Comparison of ENCODE assay signal across 15 cellular contexts in genomic region chr1:211752317-211752716, GRCh38.
A peak's percentile ranks its signal among the peaks of the same experiment; 100 is the strongest.
DNase-seq lines count a peak whose midpoint lies in the region; ATAC-seq and TF ChIP-seq lines count a peak whose summit lies in the region.
"Had no signal": no experiment of that assay in that cellular context is flagged by ENCODE, and none has a peak within 500 bp of the region (broad histone marks: within the 10 kb centered on the region; RNA-seq: fewer than 3 reads in every experiment).

No MANE protein-coding gene starts in this region.

- no peak overlapping the region for H2AK5ac ChIP-seq in trophoblast cell (ENCODE audit: low read length)

- 59 to 90% methylated on average over 2 to 4 of the region's 4 CpGs for WGBS in endodermal cell (ENCODE audit: insufficient coverage in 1 of 2, insufficient read length in 1 of 2), 2 experiments
- no CpG with 5 or more reads among the region's 4 CpGs for WGBS in trophoblast cell (ENCODE audit: extremely low coverage, insufficient coverage, insufficient read length)

- H3K27me3 ChIP-seq in HUES48 (ENCODE audit: control insufficient read depth, insufficient read depth, low read length) (no peaks in the 10 kb centered on the region), endodermal cell (ENCODE audit: control insufficient read depth, insufficient read depth, low read length, poor library complexity, severe bottlenecking) (no peaks in the 10 kb centered on the region), trophoblast cell (ENCODE audit: insufficient read depth, low read length) (no peaks in the 10 kb centered on the region)
- no peaks in the 10 kb centered on the region for H3K27me3 ChIP-seq in CD4-positive, alpha-beta T cell (ENCODE audit: control insufficient read depth, insufficient read depth, low read length)

- no peak overlapping the region for H4K8ac ChIP-seq in trophoblast cell (ENCODE audit: low read depth, low read length)

- peaks cover 17% of the 10 kb centered on the region; the same call in 1 of the 2 replicates for H3K4me1 ChIP-seq in HUES48 (ENCODE audit: control insufficient read depth, insufficient read depth, low read length)
- H3K4me1 ChIP-seq in endodermal cell (ENCODE audit: control insufficient read depth, insufficient read depth, low read length) = peaks cover 17% of the 10 kb centered on the region
- H3K4me1 ChIP-seq in trophoblast cell (ENCODE audit: control insufficient read depth in 1 of 2, insufficient read depth in 2 of 2, low read length in 2 of 2) = no peaks in the 10 kb centered on the region

- H4K91ac ChIP-seq in trophoblast cell (ENCODE audit: low read depth, low read length) = no peak overlapping the region

- no peaks in the 10 kb centered on the region for H3K79me2 ChIP-seq in trophoblast cell (ENCODE audit: control insufficient read depth, insufficient read depth, low read length, poor library complexity)

- POLR2A ChIA-PET in CD4-positive, alpha-beta T cell (lab: Charles Lee) = no interaction called here

- no peak overlapping the region for H3K4me2 ChIP-seq in trophoblast cell (ENCODE audit: low read length)
- H3K4me2 ChIP-seq: KMS-11 had no signal

- peaks cover 23% of the 10 kb centered on the region for H3K36me3 Mint-ChIP-seq in endodermal cell (ENCODE audit: low read depth)
- peaks cover 19% of the 10 kb centered on the region for H3K36me3 Mint-ChIP-seq in stimulated activated memory B cell treated with anti-CD40 and anti-IgM and Interleukin-4, amounts not matched to agents 10 μg/mL and 1 μg/mL and 100 μg/mL, for 72 hours
- H3K36me3 Mint-ChIP-seq in CD4-positive, alpha-beta T cell (ENCODE audit: low read depth) = peaks cover 32% of the 10 kb centered on the region

- no peak overlapping the region for H3K23ac ChIP-seq in trophoblast cell (ENCODE audit: low read length)

- H3K9me3 Mint-ChIP-seq in endodermal cell = peaks cover under 1% of the 10 kb centered on the region
- H3K9me3 Mint-ChIP-seq in stimulated activated memory B cell treated with anti-CD40 and anti-IgM and Interleukin-4, amounts not matched to agents 10 μg/mL and 1 μg/mL and 100 μg/mL, for 72 hours = no peaks in the 10 kb centered on the region
- H3K9me3 Mint-ChIP-seq in CD4-positive, alpha-beta T cell = no peaks in the 10 kb centered on the region

- H3K4ac ChIP-seq in trophoblast cell (ENCODE audit: low read depth, low read length) = no peak overlapping the region

- H3K27ac ChIP-seq in HUES48 (ENCODE audit: low read depth, low read length) (peak overlapping the region; percentile 78), endodermal cell (ENCODE audit: low read depth, low read length) (peak overlapping the region; percentile 7), trophoblast cell (ENCODE audit: low read depth, low read length) (no peak overlapping the region)
- no peak overlapping the region for H3K27ac ChIP-seq in CD4-positive, alpha-beta T cell (ENCODE audit: low read depth, low read length)
- H3K27ac ChIP-seq: GM23248, KMS-11 had no signal

- H3K4me3 ChIP-seq in HUES48 (ENCODE audit: low read depth, low read length) (no peak overlapping the region), endodermal cell (ENCODE audit: low read length) (peak overlapping the region; percentile 72), trophoblast cell (ENCODE audit: low read depth, low read length) (no peak overlapping the region)
- H3K4me3 ChIP-seq: GM23248 had no signal

- no peak for TF ChIP-seq CTCF in endodermal cell (conservative IDR thresholded peaks at IDR 0.05)
- no peak for TF ChIP-seq CTCF in CD4-positive, alpha-beta T cell (IDR thresholded peaks at IDR 0.05)

- no peak overlapping the region for H3K9ac ChIP-seq in HUES48 (ENCODE audit: low read depth, low read length)
- H3K9ac ChIP-seq in endodermal cell (ENCODE audit: extremely low read depth, low read length, poor library complexity, severe bottlenecking) = peak overlapping the region; percentile 26
- no peak overlapping the region for H3K9ac ChIP-seq in trophoblast cell (ENCODE audit: low read length)
- H3K9ac ChIP-seq: GM23248, KMS-11 had no signal

- no peak overlapping the region for H2BK120ac ChIP-seq in trophoblast cell (ENCODE audit: insufficient read depth, low read length, poor library complexity)

- H3K18ac ChIP-seq in trophoblast cell (ENCODE audit: low read length) = no peak overlapping the region

- H3K27ac Mint-ChIP-seq in endodermal cell = peak overlapping the region; percentile 63
- peak overlapping the region; percentile 48 for H3K27ac Mint-ChIP-seq in stimulated activated memory B cell treated with anti-CD40 and anti-IgM and Interleukin-4, amounts not matched to agents 10 μg/mL and 1 μg/mL and 100 μg/mL, for 72 hours
- no peak overlapping the region for H3K27ac Mint-ChIP-seq in CD4-positive, alpha-beta T cell

- no peak overlapping the region for H2BK5ac ChIP-seq in trophoblast cell (ENCODE audit: low read depth, low read length, poor library complexity)

- H3K4me1 Mint-ChIP-seq in endodermal cell = peaks cover 52% of the 10 kb centered on the region
- peaks cover 4% of the 10 kb centered on the region for H3K4me1 Mint-ChIP-seq in stimulated activated memory B cell treated with anti-CD40 and anti-IgM and Interleukin-4, amounts not matched to agents 10 μg/mL and 1 μg/mL and 100 μg/mL, for 72 hours
- no peaks in the 10 kb centered on the region for H3K4me1 Mint-ChIP-seq in CD4-positive, alpha-beta T cell (ENCODE audit: low read depth)

- no peak overlapping the region for H2AFZ ChIP-seq in trophoblast cell (ENCODE audit: insufficient read depth, low read length, poor library complexity)
- H2AFZ ChIP-seq: GM23248 had no signal

- no peaks in the 10 kb centered on the region for H3K27me3 Mint-ChIP-seq in endodermal cell (ENCODE audit: insufficient read depth)
- no peaks in the 10 kb centered on the region for H3K27me3 Mint-ChIP-seq in stimulated activated memory B cell treated with anti-CD40 and anti-IgM and Interleukin-4, amounts not matched to agents 10 μg/mL and 1 μg/mL and 100 μg/mL, for 72 hours
- H3K27me3 Mint-ChIP-seq in CD4-positive, alpha-beta T cell = no peaks in the 10 kb centered on the region

- DNase-seq in OCI-M1 (lab: John Stamatoyannopoulos, UW) (peak; percentile 37), endodermal cell (no peak), GM03348 (ENCODE audit: low spot score) (no peak), trophoblast cell (no peak)
- no peak for DNase-seq in CD4-positive, alpha-beta T cell
- DNase-seq: ACHN, AML-193, Caco-2, GM23248, NCI-H1092 treated with DMSO at 0.1 percent for 48 hours, NCI-H510A treated with DMSO at 0.1 percent for 48 hours had no signal

- no peak overlapping the region for H2BK12ac ChIP-seq in trophoblast cell (ENCODE audit: low read length)

- no peak overlapping the region for H3K4me3 Mint-ChIP-seq in endodermal cell
- H3K4me3 Mint-ChIP-seq in stimulated activated memory B cell treated with anti-CD40 and anti-IgM and Interleukin-4, amounts not matched to agents 10 μg/mL and 1 μg/mL and 100 μg/mL, for 72 hours = no peak overlapping the region
- H3K4me3 Mint-ChIP-seq in CD4-positive, alpha-beta T cell = no peak overlapping the region

- no peak for ATAC-seq in stimulated activated memory B cell treated with anti-CD40 and anti-IgM and Interleukin-4, amounts not matched to agents 10 μg/mL and 1 μg/mL and 100 μg/mL, for 72 hours
- ATAC-seq in CD4-positive, alpha-beta T cell (ENCODE audit: poor library complexity) = no peak
- ATAC-seq: Panc1 had no signal

- CTCF ChIA-PET in CD4-positive, alpha-beta T cell (lab: Charles Lee) = interaction anchor here (1.0 to 1.7 kb wide), 3 partner anchors 10 to 54 kb away, joined by 3 to 4 read pairs (median 3); no protein-coding TSS in a partner anchor

- no peak overlapping the region for H4K12ac ChIP-seq in trophoblast cell (ENCODE audit: low read depth, low read length)

- no peaks in the 10 kb centered on the region for H3K79me1 ChIP-seq in trophoblast cell (ENCODE audit: low read length)

- 0 out of 2 replicates have a peak, but pooled peaks cover 5% of the 10 kb centered on the region for H3K36me3 ChIP-seq in HUES48 (ENCODE audit: control insufficient read depth, insufficient read depth, low read length)
- H3K36me3 ChIP-seq in endodermal cell (ENCODE audit: control insufficient read depth, insufficient read depth, low read length) = peaks cover 37% of the 10 kb centered on the region
- H3K36me3 ChIP-seq in trophoblast cell (ENCODE audit: control insufficient read depth in 1 of 2, insufficient read depth in 2 of 2, low read length in 2 of 2) = peaks cover 0 to 2% of the 10 kb centered on the region in 2 experiments

- no peak overlapping the region for H3K14ac ChIP-seq in trophoblast cell (ENCODE audit: low read length)

- no peaks in the 10 kb centered on the region for H3K9me3 ChIP-seq in HUES48 (ENCODE audit: control insufficient read depth, insufficient read depth, low read length)
- H3K9me3 ChIP-seq in endodermal cell (ENCODE audit: control insufficient read depth, low read length) = peaks cover 3% of the 10 kb centered on the region
- H3K9me3 ChIP-seq in CD4-positive, alpha-beta T cell (ENCODE audit: control insufficient read depth, low read length) = no peaks in the 10 kb centered on the region
- H3K9me3 ChIP-seq in trophoblast cell (ENCODE audit: insufficient read depth, low read depth, low read length) = no peaks in the 10 kb centered on the region
- H3K9me3 ChIP-seq: Caco-2 had no signal

- intact Hi-C loops in CD4-positive, alpha-beta T cell (cut with DNase I, micrococcal nuclease) = no loop called here

Comparison
In these comparisons a context has a peak if more than half of its experiments do, and no peak if none do; other contexts are left out.
1. H3K27ac ChIP-seq: peak in HUES48 (single experiment) and endodermal cell (single experiment); none in CD4-positive, alpha-beta T cell (single experiment) and trophoblast cell (single experiment).